19 cellular contexts compared by ENCODE assay signal in genomic region chr5:7793861-7794260, GRCh38. TPM values are rescaled to one million over a fixed set of nuclear protein-coding genes. Genes with fewer than 3 reads are reported as not detected.
A peak's percentile ranks its signal among the peaks of the same experiment; 100 is the strongest.
DNase-seq lines count a peak whose midpoint lies in the region; ATAC-seq and TF ChIP-seq lines count a peak whose summit lies in the region.
"Had no signal": no experiment of that assay in that cellular context is flagged by ENCODE, and none has a peak within 500 bp of the region (broad histone marks: within the 10 kb centered on the region; RNA-seq: fewer than 3 reads in every experiment).

No MANE protein-coding gene starts in this region.

- H3K4me1 ChIP-seq in neural progenitor cell = peaks cover 24% of the 10 kb centered on the region
- no peaks in the 10 kb centered on the region for H3K4me1 ChIP-seq in HAP-1

- H3K27me3 ChIP-seq in neural progenitor cell (no peaks in the 10 kb centered on the region), HAP-1 (ENCODE audit: low read depth) (no peaks in the 10 kb centered on the region)

- H3K79me2 ChIP-seq in neural progenitor cell (ENCODE audit: low read depth) = no peaks in the 10 kb centered on the region

- H2AFZ ChIP-seq in neural progenitor cell (replicated peaks) = peak overlapping the region; percentile 68

- TF ChIP-seq CTCF in neural progenitor cell (IDR thresholded peaks at IDR 0.05) = no peak

- no peak overlapping the region for H3K4me3 Mint-ChIP-seq in neural progenitor cell
- H3K4me3 Mint-ChIP-seq: B cell, HFFc6 had no signal

- H3K36me3 Mint-ChIP-seq in neural progenitor cell = no peaks in the 10 kb centered on the region

- H3K4me1 Mint-ChIP-seq in neural progenitor cell = peaks cover 24% of the 10 kb centered on the region
- H3K4me1 Mint-ChIP-seq: B cell had no signal

- H3K9ac ChIP-seq in neural progenitor cell = no peak overlapping the region
- H3K9ac ChIP-seq: KMS-11 had no signal

- in situ Hi-C loops in HAP-1 (cut with MboI; ENCODE audit: low sequenced_read_pairs) = no loop called here

- H3K9me3 ChIP-seq in neural progenitor cell (ENCODE audit: low read depth) (no peaks in the 10 kb centered on the region), HAP-1 (no peaks in the 10 kb centered on the region)

- no peaks in the 10 kb centered on the region for H4K20me1 ChIP-seq in neural progenitor cell (ENCODE audit: low read depth)

- H3K4me3 ChIP-seq in neural progenitor cell = no peak overlapping the region
- H3K4me3 ChIP-seq in HAP-1 = no peak overlapping the region

- ATAC-seq in GM19023 (IDR thresholded peaks at IDR 0.05; ENCODE audit: unreplicated experiment) (peak; percentile 12), GM21825 (IDR thresholded peaks at IDR 0.05; ENCODE audit: unreplicated experiment) (peak; percentile 9), HG03342 (IDR thresholded peaks at IDR 0.05; ENCODE audit: unreplicated experiment) (peak; percentile 15)
- ATAC-seq: esophagus mucosa had no signal

- H3F3A ChIP-seq in neural progenitor cell (ENCODE audit: low read depth) = peaks cover 14% of the 10 kb centered on the region

- H3K27ac Mint-ChIP-seq in neural progenitor cell = peak overlapping the region; percentile 61
- H3K27ac Mint-ChIP-seq: B cell, HFFc6 had no signal

- peak overlapping the region; percentile 53 for H3K4me2 ChIP-seq in neural progenitor cell
- H3K4me2 ChIP-seq: KMS-11 had no signal

- DNase-seq in neural progenitor cell (ENCODE audit: low spot score) = no peak
- DNase-seq in NCI-H146 treated with DMSO at 0.1 percent for 48 hours (lab: John Stamatoyannopoulos, UW; ENCODE audit: unreplicated experiment) = no peak
- DNase-seq in NCI-H1048 (lab: John Stamatoyannopoulos, UW) = no peak
- DNase-seq in NOMO-1 treated with DMSO at 0.1 percent for 48 hours (lab: John Stamatoyannopoulos, UW; ENCODE audit: unreplicated experiment) = no peak
- DNase-seq in HAP-1 (ENCODE audit: low spot score in 2 of 2) = no peak
- DNase-seq: activated naive CD4-positive, alpha-beta T cell; HFFc6; kidney glomerular epithelial cell; NCI-H1694; NCI-H510A treated with DMSO at 0.1 percent for 48 hours; SW 1271 had no signal

- H3K27ac ChIP-seq in neural progenitor cell = peak overlapping the region; percentile 80
- H3K27ac ChIP-seq: HL-60, KMS-11 had no signal

- no peaks in the 10 kb centered on the region for H3K9me3 Mint-ChIP-seq in neural progenitor cell

- H3K27me3 Mint-ChIP-seq in neural progenitor cell (ENCODE audit: insufficient read depth, low read depth) = peaks cover 9% of the 10 kb centered on the region

- H3K36me3 ChIP-seq in neural progenitor cell (no peaks in the 10 kb centered on the region), HAP-1 (replicated peaks) (no peaks in the 10 kb centered on the region)

RNA-seq across cellular contexts. Expression of gene CFAP90, which starts 57.1 kb away (rescaled TPM):
- 0.22 TPM in 1 of 2 replicates, not detected in the other for total RNA-seq in neural progenitor cell (ENCODE audit: low replicate concordance)
- total RNA-seq: B cell, esophagus mucosa, HFFc6, mucosa of gallbladder had no signal
